27 cellular contexts compared by ENCODE assay signal in the genomic region with DNA sequence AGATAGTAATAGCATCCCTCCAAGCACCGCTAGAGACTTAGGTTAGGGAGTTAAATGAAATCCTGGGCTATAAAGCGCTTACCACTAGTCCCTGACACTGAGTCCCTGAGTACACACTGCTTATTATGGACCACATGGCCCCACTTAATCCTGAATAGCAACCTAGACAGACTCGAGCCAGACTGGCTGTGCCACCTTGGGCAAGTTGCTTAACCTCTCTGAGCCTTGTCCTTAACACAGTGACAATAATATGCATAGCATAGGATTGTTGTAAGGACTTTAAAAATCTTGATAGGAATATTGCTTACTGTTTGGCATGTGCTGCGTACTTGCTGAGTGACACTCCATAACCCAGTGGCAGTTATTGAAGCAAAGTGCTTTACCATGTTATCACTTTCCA.
"Had no signal": no experiment of that assay in that cellular context is flagged by ENCODE, and none has a peak within 500 bp of the region (broad histone marks: within the 10 kb centered on the region; RNA-seq: fewer than 3 reads in every experiment).

No MANE protein-coding gene starts in this region.

- H3K4me3 ChIP-seq: neural progenitor cell, ovary, psoas muscle, skin epidermis, smooth muscle cell, spleen, suprapubic skin, testis, tibial artery, transverse colon, vagina had no signal

- H3K36me3 ChIP-seq: neural progenitor cell, ovary, spleen, suprapubic skin, tibial artery, transverse colon, vagina had no signal

- H3K27me3 ChIP-seq: neural progenitor cell, ovary, suprapubic skin, testis, tibial artery, transverse colon, vagina had no signal

- H3K9me3 ChIP-seq: ovary, psoas muscle, spleen, suprapubic skin, testis, tibial artery, transverse colon, vagina had no signal

- DNase-seq: naive thymus-derived CD4-positive, alpha-beta T cell; natural killer cell; occipital lobe; ovary; posterior cingulate gyrus; psoas muscle; right cardiac atrium; spleen; stimulated activated CD4-positive, alpha-beta T cell treated with anti-CD3 and anti-CD28 coated beads, Interleukin-12 subunit alpha, Interleukin-12 subunit beta, amount 100 ng/mL, for 4 hours; stimulated activated CD4-positive, alpha-beta T cell treated with anti-CD3 and anti-CD28 coated beads, Interleukin-1b, Interleukin-23, amount 100 ng/mL, for 48 hours; stimulated activated CD4-positive, alpha-beta T cell treated with anti-CD3 and anti-CD28 coated beads, Interleukin-4, amount 100 ng/mL, for 1 hour; stimulated activated CD4-positive, alpha-beta T cell treated with anti-CD3 and anti-CD28 coated beads, Interleukin-4, amount 100 ng/mL, for 4 hours; stimulated activated CD8-positive, alpha-beta memory T cell treated with anti-CD3 and anti-CD28 coated beads, Interleukin-4, amount 100 ng/mL, for 48 hours; stimulated activated naive CD4-positive, alpha-beta T cell; stimulated activated naive CD8-positive, alpha-beta T cell treated with anti-CD3 and anti-CD28 coated beads, Interleukin-15, amount 100 ng/mL, for 72 hours; stimulated activated naive CD8-positive, alpha-beta T cell treated with anti-CD3 and anti-CD28 coated beads, Interleukin-15, Interleukin-2, amounts not matched to agents 100 U/mL and 50 U/mL, for 24 hours; testis; tibial artery; transverse colon had no signal

- H3K4me1 ChIP-seq: neural progenitor cell, psoas muscle, testis, vagina had no signal

- ATAC-seq: naive thymus-derived CD4-positive, alpha-beta T cell; natural killer cell; psoas muscle; right cardiac atrium; sciatic nerve; stimulated activated memory B cell treated with anti-CD40 and anti-IgM and Interleukin-4, amounts not matched to agents 10 μg/mL and 1 μg/mL and 100 μg/mL, for 72 hours; stimulated activated naive CD8-positive, alpha-beta T cell treated with anti-CD3 and anti-CD28 coated beads, Interleukin-15, amount 100 ng/mL, for 72 hours; stimulated activated naive CD8-positive, alpha-beta T cell treated with anti-CD3 and anti-CD28 coated beads, Interleukin-15, Interleukin-2, amounts not matched to agents 100 U/mL and 50 U/mL, for 24 hours had no signal

- H3K27ac ChIP-seq: neural progenitor cell, ovary, parathyroid adenoma, psoas muscle, skin epidermis, spleen, suprapubic skin, testis, tibial artery, transverse colon, vagina had no signal
